17 cellular contexts compared by ENCODE assay signal in genomic region chr7:149716932-149717307, GRCh38. TPM values are rescaled to one million over a fixed set of nuclear protein-coding genes. Genes with fewer than 3 reads are reported as not detected.
DNase-seq lines count a peak whose midpoint lies in the region; ATAC-seq and TF ChIP-seq lines count a peak whose summit lies in the region.
"Had no signal": no experiment of that assay in that cellular context is flagged by ENCODE, and none has a peak within 500 bp of the region (broad histone marks: within the 10 kb centered on the region; RNA-seq: fewer than 3 reads in every experiment).

No MANE protein-coding gene starts in this region.

- TF ChIP-seq CTCF in Loucy (conservative IDR thresholded peaks at IDR 0.05; ENCODE audit: low read length) (no peak), Peyer's patch (IDR thresholded peaks at IDR 0.05) (no peak)

- peaks cover 13% of the 10 kb centered on the region for H3K4me1 Mint-ChIP-seq in T-helper 1 cell treated with Interleukin-12 subunit alpha and Interleukin-12 subunit beta and Interleukin-4 antibody, amounts not matched to agents 30 μg/mL and 1 μg/mL, for 36 hours (ENCODE audit: low read depth)

- H3K27me3 ChIP-seq in Loucy (ENCODE audit: insufficient read depth, low read length, poor library complexity, severe bottlenecking) (no peaks in the 10 kb centered on the region), esophagus (ENCODE audit: control insufficient read depth in 1 of 2, insufficient read depth in 2 of 2, low read length in 2 of 2) (no peaks in the 10 kb centered on the region), trophoblast cell (ENCODE audit: insufficient read depth, low read length) (no peaks in the 10 kb centered on the region), Peyer's patch (no peaks in the 10 kb centered on the region)
- H3K27me3 ChIP-seq: tibial nerve had no signal

- no peaks in the 10 kb centered on the region for H3K27me3 Mint-ChIP-seq in T-helper 1 cell treated with Interleukin-12 subunit alpha and Interleukin-12 subunit beta and Interleukin-4 antibody, amounts not matched to agents 30 μg/mL and 1 μg/mL, for 36 hours (ENCODE audit: low read depth)
- H3K27me3 Mint-ChIP-seq: naive B cell had no signal

- H3K79me2 ChIP-seq in Loucy (ENCODE audit: insufficient read depth, low read length) (peaks cover 32% of the 10 kb centered on the region), trophoblast cell (ENCODE audit: control insufficient read depth, insufficient read depth, low read length, poor library complexity) (peaks cover 9% of the 10 kb centered on the region)

- H3K4me3 ChIP-seq in Loucy (ENCODE audit: low read length, poor library complexity, severe bottlenecking) (peak overlapping the region; percentile 96), esophagus (ENCODE audit: low read depth in 1 of 2, low read length in 2 of 2) (no peak overlapping the region), trophoblast cell (ENCODE audit: low read depth, low read length) (no peak overlapping the region), Peyer's patch (no peak overlapping the region)
- H3K4me3 ChIP-seq: tibial nerve had no signal

- no peak overlapping the region for H3K23ac ChIP-seq in trophoblast cell (ENCODE audit: low read length)

- no peak overlapping the region for H2AK5ac ChIP-seq in trophoblast cell (ENCODE audit: low read length)

- no peak for TF ChIP-seq POLR2A in Peyer's patch (IDR thresholded peaks at IDR 0.05)

- peak overlapping the region; percentile 23 for H3K9ac ChIP-seq in Loucy (ENCODE audit: low read depth, low read length, poor library complexity, severe bottlenecking)
- H3K9ac ChIP-seq in trophoblast cell (ENCODE audit: low read length), result no peak overlapping the region
- H3K9ac ChIP-seq: SK-N-SH had no signal

- no peak overlapping the region for H3K14ac ChIP-seq in trophoblast cell (ENCODE audit: low read length)

- H3K4ac ChIP-seq in trophoblast cell (ENCODE audit: low read depth, low read length), result peak overlapping the region; percentile 17

- H3K9me2 ChIP-seq in Loucy (replicated peaks; ENCODE audit: low read depth, low read length), result no peaks in the 10 kb centered on the region
- H3K9me2 ChIP-seq: SK-N-SH had no signal

- H2BK12ac ChIP-seq in trophoblast cell (ENCODE audit: low read length), result peak overlapping the region; percentile 25

- H3K4me3 Mint-ChIP-seq in T-helper 1 cell treated with Interleukin-12 subunit alpha and Interleukin-12 subunit beta and Interleukin-4 antibody, amounts not matched to agents 30 μg/mL and 1 μg/mL, for 36 hours, result peak overlapping the region; percentile 10

- H3K18ac ChIP-seq in trophoblast cell (ENCODE audit: low read length), result peak overlapping the region; percentile 29

- H4K12ac ChIP-seq in trophoblast cell (ENCODE audit: low read depth, low read length), result no peak overlapping the region

- no peak overlapping the region for H4K8ac ChIP-seq in trophoblast cell (ENCODE audit: low read depth, low read length)

- no peak overlapping the region for H4K91ac ChIP-seq in trophoblast cell (ENCODE audit: low read depth, low read length)

- no peaks in the 10 kb centered on the region for H3K9me3 ChIP-seq in Loucy (ENCODE audit: insufficient read depth, low read depth, low read length)
- no peaks in the 10 kb centered on the region for H3K9me3 ChIP-seq in esophagus (ENCODE audit: control insufficient read depth in 2 of 2, insufficient read depth in 1 of 2, low read depth in 1 of 2, low read length in 1 of 2)
- H3K9me3 ChIP-seq in trophoblast cell (ENCODE audit: insufficient read depth, low read depth, low read length), result no peaks in the 10 kb centered on the region
- no peaks in the 10 kb centered on the region for H3K9me3 ChIP-seq in Peyer's patch

- H4K20me1 ChIP-seq in Loucy (ENCODE audit: insufficient read depth, low read length, poor library complexity, severe bottlenecking), result no peaks in the 10 kb centered on the region

- H3K36me3 ChIP-seq in Loucy (ENCODE audit: insufficient read depth, low read length) (peaks cover 4% of the 10 kb centered on the region; the same call in 1 of the 2 replicates), esophagus (ENCODE audit: control insufficient read depth in 2 of 2, insufficient read depth in 2 of 2, low read length in 1 of 2) (peaks cover 6 to 14% of the 10 kb centered on the region in 2 donors), trophoblast cell (ENCODE audit: control insufficient read depth in 1 of 2, insufficient read depth in 2 of 2, low read length in 2 of 2) (peaks cover 18 to 19% of the 10 kb centered on the region in 2 experiments), Peyer's patch (peaks cover 0 to 12% (median 0%) of the 10 kb centered on the region in 3 donors)

- H2AFZ ChIP-seq in Loucy (ENCODE audit: low read length) (no peak overlapping the region), trophoblast cell (ENCODE audit: insufficient read depth, low read length, poor library complexity) (no peak overlapping the region)

- peaks cover 14% of the 10 kb centered on the region for H3K79me1 ChIP-seq in trophoblast cell (ENCODE audit: low read length)

- WGBS in esophagus, 2 donors, result 72 to 85% methylated on average over 4 of the region's 4 CpGs
- whole genome bisulfite sequencing in trophoblast cell (ENCODE audit: extremely low coverage, insufficient coverage, insufficient read length), result no CpG with 5 or more reads among the region's 4 CpGs

- H3F3A ChIP-seq in Loucy (ENCODE audit: low read depth), result no peaks in the 10 kb centered on the region

- H2BK5ac ChIP-seq in trophoblast cell (ENCODE audit: low read depth, low read length, poor library complexity), result no peak overlapping the region

- DNase-seq in T-helper 1 cell (no peak), trophoblast cell (no peak), Peyer's patch (no peak), DMS53 (lab: John Stamatoyannopoulos, UW) (no peak)
- DNase-seq: activated gamma-delta T cell treated with Interleukin-2 at 50 U/mL for 16 hours, EL, MM.1S, naive B cell, NCI-H187 treated with DMSO at 0.1 percent for 48 hours, retina had no signal

- no peak overlapping the region for H2BK120ac ChIP-seq in trophoblast cell (ENCODE audit: insufficient read depth, low read length, poor library complexity)

- H3K36me3 Mint-ChIP-seq in T-helper 1 cell treated with Interleukin-12 subunit alpha and Interleukin-12 subunit beta and Interleukin-4 antibody, amounts not matched to agents 30 μg/mL and 1 μg/mL, for 36 hours (ENCODE audit: low read depth), result no peaks in the 10 kb centered on the region

- H3K9me3 Mint-ChIP-seq in T-helper 1 cell treated with Interleukin-12 subunit alpha and Interleukin-12 subunit beta and Interleukin-4 antibody, amounts not matched to agents 30 μg/mL and 1 μg/mL, for 36 hours, result peaks cover 1% of the 10 kb centered on the region

- peak overlapping the region; percentile 83 for H3K4me2 ChIP-seq in Loucy (ENCODE audit: low read depth, low read length, poor library complexity, severe bottlenecking)
- H3K4me2 ChIP-seq in trophoblast cell (ENCODE audit: low read length), result no peak overlapping the region

- H3K4me1 ChIP-seq in Loucy (ENCODE audit: insufficient read depth, low read length, poor library complexity, severe bottlenecking) (peaks cover 19% of the 10 kb centered on the region), esophagus (ENCODE audit: control insufficient read depth in 2 of 2, insufficient read depth in 2 of 2, low read length in 1 of 2) (peaks cover 17 to 30% of the 10 kb centered on the region in 2 donors), trophoblast cell (ENCODE audit: control insufficient read depth in 1 of 2, insufficient read depth in 2 of 2, low read length in 2 of 2) (peaks cover 31 to 39% of the 10 kb centered on the region in 2 experiments), Peyer's patch (peaks cover 0 to 18% (median 8%) of the 10 kb centered on the region in 4 donors)

- H3K27ac Mint-ChIP-seq in T-helper 1 cell treated with Interleukin-12 subunit alpha and Interleukin-12 subunit beta and Interleukin-4 antibody, amounts not matched to agents 30 μg/mL and 1 μg/mL, for 36 hours, result no peak overlapping the region

- no peak for ATAC-seq in HG02973 (IDR thresholded peaks at IDR 0.05; ENCODE audit: unreplicated experiment)

- peak overlapping the region; percentile 54 to 61 for H3K27ac ChIP-seq in esophagus (ENCODE audit: low read depth in 2 of 2, low read length in 1 of 2)
- H3K27ac ChIP-seq in trophoblast cell (ENCODE audit: low read depth, low read length), result no peak overlapping the region
- H3K27ac ChIP-seq in Peyer's patch, result no peak overlapping the region
- H3K27ac ChIP-seq: 22Rv1 had no signal

RNA-seq across cellular contexts. Expression of gene ZNF467, which starts 56.5 kb away (rescaled TPM):
- polyA plus RNA-seq in esophagus, result 1 to 10 TPM; 2.6 to 2.9 TPM
- polyA plus RNA-seq in trophoblast cell (2013), result 0.72 and 1.0 TPM in 2 replicates
- 1 to 10 TPM in 3 of 4 donors, under 1 TPM in 1; 0.35 to 4.7 (median 3.1) TPM for total RNA-seq in Peyer's patch

Comparison
In these comparisons a context has a peak if more than half of its experiments do, and no peak if none do; other contexts are left out.
1. H3K27ac ChIP-seq: peak in esophagus (2 of 2); none in trophoblast cell (single experiment) and Peyer's patch (0 of 4).